ENCODE assay signal across 13 cellular contexts in the genomic region with DNA sequence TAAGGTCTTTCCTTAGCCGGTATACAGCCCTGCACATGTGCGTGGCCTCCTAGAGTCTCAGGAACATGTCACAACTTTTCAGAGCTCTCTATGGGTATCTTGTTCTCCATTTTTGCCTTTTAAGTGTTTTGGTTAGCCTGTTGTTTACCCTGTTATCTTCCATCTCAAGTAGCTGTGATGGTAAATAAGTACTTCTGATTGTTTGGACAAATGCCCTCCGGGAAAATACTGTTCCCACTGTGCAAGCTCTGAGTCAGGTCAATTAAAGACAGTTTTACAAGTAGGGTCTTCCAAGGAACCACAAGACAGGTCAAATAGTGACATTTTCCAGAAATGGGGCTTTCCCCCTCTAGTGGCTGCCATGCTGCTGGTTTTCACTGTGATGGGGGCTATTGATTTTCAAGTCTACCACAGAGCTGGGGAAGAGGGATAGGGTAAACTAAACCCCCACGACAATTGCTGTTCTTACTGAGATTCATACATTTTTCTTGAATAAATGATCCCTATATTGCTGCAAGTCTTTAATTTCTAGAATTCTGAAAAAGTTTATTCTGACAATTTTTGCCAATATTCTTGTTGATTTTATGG. TPM values are rescaled to one million over a fixed set of nuclear protein-coding genes. Genes with fewer than 3 reads are reported as not detected.
DNase-seq lines count a peak whose midpoint lies in the region; ATAC-seq and TF ChIP-seq lines count a peak whose summit lies in the region.
"Had no signal": no experiment of that assay in that cellular context is flagged by ENCODE, and none has a peak within 500 bp of the region (broad histone marks: within the 10 kb centered on the region; RNA-seq: fewer than 3 reads in every experiment).

No MANE protein-coding gene starts in this region.

- H3K9me3 Mint-ChIP-seq in GM23338, result no peaks in the 10 kb centered on the region; the same call in 2 of the 3 replicates
- H3K9me3 Mint-ChIP-seq in Calu3 (ENCODE audit: low read depth, unreplicated experiment), result no peaks in the 10 kb centered on the region
- H3K9me3 Mint-ChIP-seq: activated naive CD8-positive, alpha-beta T cell treated with anti-CD3 and anti-CD28 coated beads, Interleukin-2, amount 50 U/mL, for 24 hours; T-helper 2 cell treated with Interferon-gamma antibody and Interleukin-4, amounts not matched to agents 5 μg/mL and 100 μg/mL, for 36 hours had no signal

- peaks cover 16% of the 10 kb centered on the region for H3F3A ChIP-seq in GM23338 (replicated peaks; ENCODE audit: low read depth)

- H4K8ac ChIP-seq in neuronal stem cell (ENCODE audit: low read depth, low read length), result no peak overlapping the region

- peaks cover 13% of the 10 kb centered on the region; the same call in 2 of the 3 replicates for H3K36me3 Mint-ChIP-seq in GM23338 (ENCODE audit: low read depth)
- peaks cover 13% of the 10 kb centered on the region for H3K36me3 Mint-ChIP-seq in Calu3 (ENCODE audit: insufficient read depth, unreplicated experiment)

- H3K27ac Mint-ChIP-seq in GM23338 (no peak overlapping the region), Calu3 (ENCODE audit: unreplicated experiment) (no peak overlapping the region)
- H3K27ac Mint-ChIP-seq: activated naive CD8-positive, alpha-beta T cell treated with anti-CD3 and anti-CD28 coated beads, Interleukin-2, amount 50 U/mL, for 24 hours; T-helper 2 cell treated with Interferon-gamma antibody and Interleukin-4, amounts not matched to agents 5 μg/mL and 100 μg/mL, for 36 hours had no signal

- H4K20me1 ChIP-seq in GM23338 (replicated peaks; ENCODE audit: insufficient read depth), result no peaks in the 10 kb centered on the region
- H4K20me1 ChIP-seq in OCI-LY7 (ENCODE audit: insufficient read depth, low read length), result no peaks in the 10 kb centered on the region

- intact Hi-C loops in OCI-LY7 (cut with micrococcal nuclease; ENCODE audit: unreplicated experiment) (no loop called here), Calu3 (cut with micrococcal nuclease; ENCODE audit: unreplicated experiment) (no loop called here)

- no peak overlapping the region for H3K4me3 Mint-ChIP-seq in GM23338
- no peak overlapping the region for H3K4me3 Mint-ChIP-seq in Calu3 (ENCODE audit: low read depth, unreplicated experiment)
- H3K4me3 Mint-ChIP-seq: activated naive CD8-positive, alpha-beta T cell treated with anti-CD3 and anti-CD28 coated beads, Interleukin-2, amount 50 U/mL, for 24 hours; T-helper 2 cell treated with Interferon-gamma antibody and Interleukin-4, amounts not matched to agents 5 μg/mL and 100 μg/mL, for 36 hours had no signal

- no peak overlapping the region for H3K14ac ChIP-seq in neuronal stem cell (ENCODE audit: low read length)

- H3K9me3 ChIP-seq in BE2C, result no peaks in the 10 kb centered on the region
- no peaks in the 10 kb centered on the region for H3K9me3 ChIP-seq in OCI-LY7 (ENCODE audit: low read length)
- no peaks in the 10 kb centered on the region for H3K9me3 ChIP-seq in neuronal stem cell (replicated peaks in 1 of 2; ENCODE audit: control insufficient read depth in 2 of 2, insufficient read depth in 1 of 2, low read depth in 1 of 2, low read length in 2 of 2)

- H2BK5ac ChIP-seq in neuronal stem cell (ENCODE audit: low read length), result no peak overlapping the region

- no peak overlapping the region for H2BK15ac ChIP-seq in neuronal stem cell (ENCODE audit: low read length)

- no peak for DNase-seq in BE2C
- peak; percentile 22 for DNase-seq in GM23338 (ENCODE audit: low spot score)
- DNase-seq in OCI-LY7 (ENCODE audit: low spot score), result no peak
- no peak for DNase-seq in fibroblast of pulmonary artery (ENCODE audit: low read depth)
- no peak for DNase-seq in Calu3
- DNase-seq in activated gamma-delta T cell (lab: John Stamatoyannopoulos, UW), result no peak
- DNase-seq in neuronal stem cell (ENCODE audit: low spot score), result no peak
- no peak for DNase-seq in activated CD8-positive, alpha-beta memory T cell treated with anti-CD3 and anti-CD28 coated beads, Interleukin-2, amount 50 U/mL, for 4 hours
- DNase-seq: activated naive CD8-positive, alpha-beta T cell treated with anti-CD3 and anti-CD28 coated beads, Interleukin-2, amount 50 U/mL, for 24 hours; NCI-H1694 treated with DMSO at 0.1 percent for 48 hours; stimulated activated CD4-positive, alpha-beta T cell treated with anti-CD3 and anti-CD28 coated beads, Interleukin-1b, Interleukin-23, amount 100 ng/mL, for 48 hours; stimulated activated naive CD4-positive, alpha-beta T cell treated with Interleukin-2 at 50 U/mL for 16 hours had no signal

- no peaks in the 10 kb centered on the region for H3K9me2 ChIP-seq in GM23338 (ENCODE audit: insufficient read depth)
- H3K9me2 ChIP-seq in OCI-LY7 (ENCODE audit: insufficient read depth, low read length), result no peaks in the 10 kb centered on the region

- peaks cover 6% of the 10 kb centered on the region for H3K79me2 ChIP-seq in GM23338 (replicated peaks; ENCODE audit: insufficient read depth)
- no peaks in the 10 kb centered on the region for H3K79me2 ChIP-seq in OCI-LY7 (ENCODE audit: insufficient read depth, low read depth, low read length)

- no peak overlapping the region for H3K18ac ChIP-seq in neuronal stem cell (ENCODE audit: low read length)

- no peak overlapping the region for H3K9ac ChIP-seq in neuronal stem cell (ENCODE audit: low read depth, low read length, poor library complexity)

- H3K27me3 Mint-ChIP-seq in GM23338 (ENCODE audit: insufficient read depth, low read depth, poor library complexity), result peaks cover 4% of the 10 kb centered on the region
- H3K27me3 Mint-ChIP-seq in Calu3 (ENCODE audit: unreplicated experiment), result no peaks in the 10 kb centered on the region
- H3K27me3 Mint-ChIP-seq: activated naive CD8-positive, alpha-beta T cell treated with anti-CD3 and anti-CD28 coated beads, Interleukin-2, amount 50 U/mL, for 24 hours had no signal

- TF ChIP-seq CTCF in BE2C (IDR thresholded peaks at IDR 0.05; ENCODE audit: low read depth, low read length) (peak; percentile 46), GM23338 (conservative IDR thresholded peaks at IDR 0.05; ENCODE audit: low read depth in 2 of 2) (peak; percentile 50 to 54), OCI-LY7 (conservative IDR thresholded peaks at IDR 0.05; ENCODE audit: low read length) (peak; percentile 49; the same call in 1 of the 2 replicates), fibroblast of pulmonary artery (IDR thresholded peaks at IDR 0.05; ENCODE audit: low read length, missing control alignments) (peak; percentile 2), Calu3 (IDR thresholded peaks at IDR 0.05; ENCODE audit: unreplicated experiment) (no peak)

- H3K4me1 ChIP-seq in BE2C (no peaks in the 10 kb centered on the region; the same call in 1 of the 2 replicates), GM23338 (ENCODE audit: insufficient read depth) (peaks cover 8% of the 10 kb centered on the region), OCI-LY7 (ENCODE audit: insufficient read depth, low read length, poor library complexity, severe bottlenecking) (peaks cover 14% of the 10 kb centered on the region), neuronal stem cell (ENCODE audit: control insufficient read depth in 2 of 2, insufficient read depth in 1 of 2, low read depth in 1 of 2, low read length in 2 of 2) (peaks cover 10 to 13% of the 10 kb centered on the region in 2 donors)

- H3K4me3 ChIP-seq in BE2C (ENCODE audit: low read depth, low read length) (no peak overlapping the region), GM23338 (no peak overlapping the region), OCI-LY7 (ENCODE audit: low read depth, low read length, poor library complexity, severe bottlenecking) (no peak overlapping the region), fibroblast of pulmonary artery (replicated peaks; ENCODE audit: low read depth, low read length) (no peak overlapping the region), neuronal stem cell (ENCODE audit: low read length in 2 of 2) (no peak overlapping the region)

- H2BK12ac ChIP-seq in neuronal stem cell (ENCODE audit: low read length), result no peak overlapping the region

- no peak overlapping the region for H3K4ac ChIP-seq in neuronal stem cell (ENCODE audit: low read length)

- no peak overlapping the region for H2BK120ac ChIP-seq in neuronal stem cell (ENCODE audit: low read depth, low read length)

- H3K4me1 Mint-ChIP-seq in GM23338 (peaks cover 24% of the 10 kb centered on the region), Calu3 (ENCODE audit: low read depth, unreplicated experiment) (peaks cover 7% of the 10 kb centered on the region)

- POLR2A ChIA-PET in OCI-LY7 (lab: Charles Lee), result no interaction called here

- no peak for ATAC-seq in GM23338
- ATAC-seq: activated naive CD8-positive, alpha-beta T cell treated with anti-CD3 and anti-CD28 coated beads, Interleukin-2, amount 50 U/mL, for 24 hours had no signal

- no peak overlapping the region for H4K91ac ChIP-seq in neuronal stem cell (ENCODE audit: low read depth, low read length, poor library complexity)

- no peak overlapping the region for H2AK5ac ChIP-seq in neuronal stem cell (ENCODE audit: low read depth, low read length)

- no CpG with 5 or more reads among the region's 4 CpGs for WGBS in neuronal stem cell (ENCODE audit: extremely low coverage in 2 of 2, insufficient read length in 2 of 2, insufficient replicate concordance in 1 of 2), 2 donors

- H3K27me3 ChIP-seq in BE2C (no peaks in the 10 kb centered on the region), GM23338 (ENCODE audit: insufficient read depth) (no peaks in the 10 kb centered on the region), neuronal stem cell (ENCODE audit: control insufficient read depth in 3 of 3, insufficient read depth in 3 of 3, low read depth in 1 of 3, low read length in 3 of 3) (no peaks in the 10 kb centered on the region)

- H3K36me3 ChIP-seq in BE2C, result no peaks in the 10 kb centered on the region
- no peaks in the 10 kb centered on the region for H3K36me3 ChIP-seq in GM23338 (ENCODE audit: insufficient read depth)
- no peaks in the 10 kb centered on the region for H3K36me3 ChIP-seq in OCI-LY7 (ENCODE audit: insufficient read depth, low read length)
- H3K36me3 ChIP-seq in neuronal stem cell (replicated peaks in 1 of 2; ENCODE audit: control insufficient read depth in 2 of 2, insufficient read depth in 2 of 2, low read length in 2 of 2), result no peaks in the 10 kb centered on the region

- no peak overlapping the region for H3K23ac ChIP-seq in neuronal stem cell (ENCODE audit: low read depth, low read length, poor library complexity)

- H2AFZ ChIP-seq in GM23338, result no peak overlapping the region
- no peak overlapping the region for H2AFZ ChIP-seq in OCI-LY7 (ENCODE audit: low read length)
- H2AFZ ChIP-seq in neuronal stem cell (ENCODE audit: low read length), result no peak overlapping the region

- H3K27ac ChIP-seq in GM23338 (ENCODE audit: low read depth) (no peak overlapping the region), OCI-LY7 (ENCODE audit: low read depth, low read length, poor library complexity, severe bottlenecking) (no peak overlapping the region), neuronal stem cell (replicated peaks; ENCODE audit: low read length) (no peak overlapping the region)

- CTCF ChIA-PET in OCI-LY7 (lab: Charles Lee; ENCODE audit: unreplicated experiment), result no interaction called here
- CTCF ChIA-PET in Calu3 (lab: Charles Lee), result no interaction called here

- BruUV-seq in OCI-LY7 (replicated peaks; lab: Mats Ljungman, UMichigan), result no TSS peak
- BruUV-seq in Calu3 (replicated peaks; lab: Mats Ljungman, UMichigan), result no TSS peak

- H3K79me1 ChIP-seq in neuronal stem cell (ENCODE audit: low read depth, low read length), result no peaks in the 10 kb centered on the region

- no peak overlapping the region for H3K4me2 ChIP-seq in GM23338
- no peak overlapping the region for H3K4me2 ChIP-seq in OCI-LY7 (ENCODE audit: low read length)
- no peak overlapping the region for H3K4me2 ChIP-seq in neuronal stem cell (ENCODE audit: insufficient read depth, low read length, poor library complexity, severe bottlenecking)

RNA-seq across cellular contexts. Expression of a gene that starts 4.3 kb away (rescaled TPM):
- not detected for polyA plus RNA-seq in BE2C (2012; ENCODE audit: insufficient read depth, insufficient read length, low read depth)
- total RNA-seq in GM23338 (2014; rRNA removed; shearing (Covaris generic)), result 9.7 and 10.8 TPM in 2 replicates
- polyA plus RNA-seq in GM23338 (2016; fragmentation: Nextera tagmentation; extraction: Ambion mirVana), result 12.5 and 12.6 TPM in 2 replicates
- 2.8 and 4.1 TPM in 2 replicates for total RNA-seq in OCI-LY7 (2014; rRNA removed; shearing (Covaris generic))
- 6.5 and 7.2 TPM in 2 replicates for total RNA-seq in OCI-LY7 (2022)
- total RNA-seq in Calu3 (2022), result 2.0 and 3.2 TPM in 2 replicates
- 15.5 TPM for polyA plus RNA-seq in neuronal stem cell (2013, experiment 1 of 2)
- 14.1 TPM for polyA plus RNA-seq in neuronal stem cell (2013, experiment 2 of 2)
